Comparison of ENCODE assay signal across 8 cellular contexts in genomic region chr15:45429974-45430792, GRCh38. TPM values are rescaled to one million over a fixed set of nuclear protein-coding genes. Genes with fewer than 3 reads are reported as not detected.
DNase-seq lines count a peak whose midpoint lies in the region; TF ChIP-seq lines count a peak whose summit lies in the region.

No MANE protein-coding gene starts in this region.

- intact Hi-C loops in MCF 10A (cut with micrococcal nuclease) = loop anchor here (1.0 kb wide), 1 partner anchor 27 kb away; no protein-coding TSS in a partner anchor

- H3K36me3 ChIP-seq in HUES64 (ENCODE audit: insufficient read depth, low read length) = no peaks in the 10 kb centered on the region

- no peaks in the 10 kb centered on the region for H3K4me1 ChIP-seq in HUES64 (ENCODE audit: insufficient read depth, low read length)

- 13% methylated on average over 73 of the region's 73 CpGs for WGBS in HUES64

- H3K27ac ChIP-seq in HUES64 (ENCODE audit: low read depth, low read length) = no peak overlapping the region

- BruUV-seq in MCF 10A (replicated peaks; lab: Mats Ljungman, UMichigan) = no TSS peak

- POLR2A ChIA-PET in AG04449 (lab: Yijun Ruan, JAX) (no interaction called here), MCF 10A (lab: Yijun Ruan, JAX) (interaction anchor here (0.7 to 2.8 kb wide), 6 partner anchors 14 to 28 kb away, joined by 3 to 20 read pairs (median 5); a partner anchor contains a TSS)

- no peak overlapping the region for H3K9ac ChIP-seq in HUES64 (ENCODE audit: low read depth, low read length)

- H3K27ac Mint-ChIP-seq in MCF 10A (ENCODE audit: low read depth, unreplicated experiment) = no peak overlapping the region
- H3K27ac Mint-ChIP-seq in immature natural killer cell = no peak overlapping the region

- no peaks in the 10 kb centered on the region for H3K9me3 ChIP-seq in HUES64 (ENCODE audit: insufficient read depth, low read depth, low read length)

- no peak for DNase-seq in AG04449 (ENCODE audit: low read depth, low spot score)
- peak; percentile 67 for DNase-seq in GM19240 (ENCODE audit: insufficient read length, low spot score)
- DNase-seq in UCSD-AML1 (lab: John Stamatoyannopoulos, UW; ENCODE audit: unreplicated experiment) = peak; percentile 69
- DNase-seq in MCF 10A (ENCODE audit: unreplicated experiment) = peak; percentile 52
- DNase-seq in immature natural killer cell = peak; percentile 74 to 81 (median 78)
- peak; percentile 78 to 84 for DNase-seq in stimulated activated CD4-positive, alpha-beta T cell treated with anti-CD3 and anti-CD28 coated beads, Interleukin-15, amount 100 ng/mL, for 1 hour (ENCODE audit: low read depth in 1 of 2, low spot score in 1 of 2)
- DNase-seq in NCI-H1417 treated with DMSO at 0.1 percent for 48 hours (lab: John Stamatoyannopoulos, UW) = no peak

- peak overlapping the region; percentile 59 for H3K4me3 ChIP-seq in AG04449 (ENCODE audit: low read depth, low read length)
- H3K4me3 ChIP-seq in HUES64 (ENCODE audit: low read length) = peak overlapping the region; percentile 55

- H3K27me3 ChIP-seq in HUES64 (ENCODE audit: insufficient read depth, low read length) = peaks cover 48% of the 10 kb centered on the region

- no peak overlapping the region for H3K4me3 Mint-ChIP-seq in MCF 10A (ENCODE audit: unreplicated experiment)
- H3K4me3 Mint-ChIP-seq in immature natural killer cell = peak overlapping the region in 4 of 5 donors; percentile 53 to 73 (median 66)

- CTCF ChIA-PET in AG04449 (lab: Yijun Ruan, JAX) (interaction anchor here (0.6 to 5.8 kb wide), 55 partner anchors 10 to 314 kb away, joined by 3 to 363 read pairs (median 4); partner anchors contain the start of gene BLOC1S6), MCF 10A (lab: Yijun Ruan, JAX) (interaction anchor here (0.6 to 3.4 kb wide), 71 partner anchors 7 to 701 kb away, joined by 3 to 82 read pairs (median 4); partner anchors contain the start of gene BLOC1S6)

- H3K4me1 Mint-ChIP-seq in MCF 10A (ENCODE audit: insufficient read depth, unreplicated experiment) = peaks cover 6% of the 10 kb centered on the region
- peaks cover 2 to 5% of the 10 kb centered on the region in 2 donors for H3K4me1 Mint-ChIP-seq in immature natural killer cell

- H3K9me3 Mint-ChIP-seq in MCF 10A (ENCODE audit: unreplicated experiment) = no peaks in the 10 kb centered on the region
- H3K9me3 Mint-ChIP-seq in immature natural killer cell = no peaks in the 10 kb centered on the region

- H3K27me3 Mint-ChIP-seq in MCF 10A (ENCODE audit: insufficient read depth, unreplicated experiment) (no peaks in the 10 kb centered on the region), immature natural killer cell (ENCODE audit: low read depth in 3 of 3) (peaks cover 0 to 2% (median 0%) of the 10 kb centered on the region in 3 donors)

- peak; percentile 98 for TF ChIP-seq CTCF in AG04449 (IDR thresholded peaks at IDR 0.05; ENCODE audit: insufficient read depth, low read length, missing control alignments)
- TF ChIP-seq CTCF in MCF 10A (IDR thresholded peaks at IDR 0.05; ENCODE audit: unreplicated experiment) = peak; percentile 100

- H3K36me3 Mint-ChIP-seq in MCF 10A (ENCODE audit: insufficient read depth, unreplicated experiment) (peaks cover 4% of the 10 kb centered on the region), immature natural killer cell (no peaks in the 10 kb centered on the region)

RNA-seq across cellular contexts. Expression of gene GATM, which starts 51.8 kb away (rescaled TPM):
- polyA plus RNA-seq in HUES64 (2013, experiment 1 of 2) = 6.5 TPM
- 9.9 TPM for polyA plus RNA-seq in HUES64 (2013, experiment 2 of 2)
- 0.54 and 1.6 TPM in 2 replicates for total RNA-seq in MCF 10A (2022)
- 1 to 10 TPM in 1 of 3 donors, under 1 TPM in 2; 0.27 to 1.2 (median 0.54) TPM for polyA plus RNA-seq in immature natural killer cell

Comparison
In these comparisons a context has a peak if more than half of its experiments do, and no peak if none do; other contexts are left out.
1. DNase-seq: peak in GM19240 (single experiment), UCSD-AML1 (single experiment), MCF 10A (single experiment), immature natural killer cell (3 of 3) and stimulated activated CD4-positive, alpha-beta T cell treated with anti-CD3 and anti-CD28 coated beads, Interleukin-15, amount 100 ng/mL, for 1 hour (2 of 2); none in AG04449 (single experiment) and NCI-H1417 treated with DMSO at 0.1 percent for 48 hours (single experiment).